In the genomic region with DNA sequence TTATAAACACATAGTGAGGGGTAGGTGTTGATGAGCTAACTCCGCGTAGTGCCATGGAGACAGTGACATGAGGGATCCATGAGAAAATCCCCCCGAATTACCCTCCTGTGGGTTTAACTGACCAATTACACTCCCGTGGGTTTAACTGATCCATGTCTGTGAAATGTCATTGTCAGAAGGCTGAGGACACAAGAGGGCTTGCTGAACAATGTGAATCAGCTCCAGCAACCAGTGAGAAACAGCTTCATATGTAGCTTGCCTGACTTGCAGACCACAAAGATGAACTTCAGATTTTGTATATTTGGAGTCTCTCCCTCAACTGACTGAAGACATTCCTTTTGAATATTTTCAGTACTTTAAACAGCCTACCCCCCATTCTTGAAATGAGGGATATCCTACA, we compare ENCODE assay signal across 17 cellular contexts.
"Had no signal": no experiment of that assay in that cellular context is flagged by ENCODE, and none has a peak within 500 bp of the region (broad histone marks: within the 10 kb centered on the region; RNA-seq: fewer than 3 reads in every experiment).

No MANE protein-coding gene starts in this region.

- H3K36me3 ChIP-seq: cardiac muscle cell had no signal

- H3K36me3 Mint-ChIP-seq: natural killer cell treated with Interleukin-12 subunit alpha and Interleukin-12 subunit beta and Interleukin-15 and Interleukin-18, amount 100 ng/mL, for 72 hours had no signal

- DNase-seq: activated CD4-positive, alpha-beta T cell treated with anti-CD3 and anti-CD28 coated beads, Interleukin-2, amount 10 ng/mL, durations not matched to agents 24 days and 14 days; activated CD4-positive, CD25-positive, alpha-beta regulatory T cell; activated CD8-positive, alpha-beta memory T cell treated with anti-CD3 and anti-CD28 coated beads, Interleukin-2, amount 50 U/mL, for 48 hours; activated gamma-delta T cell treated with Interleukin-2 at 50 U/mL for 16 hours; activated T-cell treated with anti-CD3 and anti-CD28 coated beads, Interleukin-2, amount 50 U/mL, for 72 hours; hippocampal formation; kidney; left lung; stimulated activated CD4-positive, alpha-beta T cell treated with anti-CD3 and anti-CD28 coated beads, Interleukin-15, amount 100 ng/mL, for 24 hours; stimulated activated CD4-positive, alpha-beta T cell treated with anti-CD3 and anti-CD28 coated beads, Interleukin-4, amount 100 ng/mL, for 1 hour; stimulated activated naive CD4-positive, alpha-beta T cell treated with Interleukin-2 at 50 U/mL for 16 hours; trophoblast cell had no signal

- H3K4me3 Mint-ChIP-seq: activated CD4-positive, alpha-beta T cell treated with anti-CD3 and anti-CD28 coated beads, Interleukin-2, amount 10 ng/mL, durations not matched to agents 24 days and 14 days; activated T-cell treated with anti-CD3 and anti-CD28 coated beads, Interleukin-2, amount 50 U/mL, for 72 hours; natural killer cell treated with Interleukin-12 subunit alpha and Interleukin-12 subunit beta and Interleukin-15 and Interleukin-18, amount 100 ng/mL, for 72 hours; T-helper 2 cell treated with Interferon-gamma antibody and Interleukin-4, amounts not matched to agents 5 μg/mL and 100 μg/mL, for 36 hours had no signal

- H3K4me1 ChIP-seq: left lung had no signal

- H3K27me3 Mint-ChIP-seq: activated CD4-positive, alpha-beta T cell treated with anti-CD3 and anti-CD28 coated beads, Interleukin-2, amount 10 ng/mL, durations not matched to agents 24 days and 14 days had no signal

- H3K27ac Mint-ChIP-seq: activated CD4-positive, alpha-beta T cell treated with anti-CD3 and anti-CD28 coated beads, Interleukin-2, amount 10 ng/mL, durations not matched to agents 24 days and 14 days; activated T-cell treated with anti-CD3 and anti-CD28 coated beads, Interleukin-2, amount 50 U/mL, for 72 hours; natural killer cell treated with Interleukin-12 subunit alpha and Interleukin-12 subunit beta and Interleukin-15 and Interleukin-18, amount 100 ng/mL, for 72 hours; T-helper 2 cell treated with Interferon-gamma antibody and Interleukin-4, amounts not matched to agents 5 μg/mL and 100 μg/mL, for 36 hours had no signal

- ATAC-seq: activated T-cell treated with anti-CD3 and anti-CD28 coated beads, Interleukin-2, amount 50 U/mL, for 72 hours; esophagus mucosa; left lung; natural killer cell treated with Interleukin-12 subunit alpha and Interleukin-12 subunit beta and Interleukin-15 and Interleukin-18, amount 100 ng/mL, for 72 hours had no signal

- H3K4me3 ChIP-seq: cardiac muscle cell, left lung, skin epidermis had no signal

- H3K4me1 Mint-ChIP-seq: activated CD4-positive, alpha-beta T cell treated with anti-CD3 and anti-CD28 coated beads, Interleukin-2, amount 10 ng/mL, durations not matched to agents 24 days and 14 days had no signal

- H3K27me3 ChIP-seq: cardiac muscle cell, left lung had no signal

- H3K27ac ChIP-seq: cardiac muscle cell, left lung had no signal

- H3K9me3 Mint-ChIP-seq: activated CD4-positive, alpha-beta T cell treated with anti-CD3 and anti-CD28 coated beads, Interleukin-2, amount 10 ng/mL, durations not matched to agents 24 days and 14 days; activated T-cell treated with anti-CD3 and anti-CD28 coated beads, Interleukin-2, amount 50 U/mL, for 72 hours; natural killer cell treated with Interleukin-12 subunit alpha and Interleukin-12 subunit beta and Interleukin-15 and Interleukin-18, amount 100 ng/mL, for 72 hours; T-helper 2 cell treated with Interferon-gamma antibody and Interleukin-4, amounts not matched to agents 5 μg/mL and 100 μg/mL, for 36 hours had no signal
